In genomic region chr21:25760061-25760460, GRCh38 we compare ENCODE assay signal across 17 cellular contexts. TPM values are rescaled to one million over a fixed set of nuclear protein-coding genes. Genes with fewer than 3 reads are reported as not detected.
A peak's percentile ranks its signal among the peaks of the same experiment; 100 is the strongest.
DNase-seq lines count a peak whose midpoint lies in the region; ATAC-seq and TF ChIP-seq lines count a peak whose summit lies in the region.
"Had no signal": no experiment of that assay in that cellular context is flagged by ENCODE, and none has a peak within 500 bp of the region (broad histone marks: within the 10 kb centered on the region; RNA-seq: fewer than 3 reads in every experiment).

No MANE protein-coding gene starts in this region.

- H3K27me3 ChIP-seq in thymus (ENCODE audit: control insufficient read depth, insufficient read depth) = no peaks in the 10 kb centered on the region
- H3K27me3 ChIP-seq: BLaER1 had no signal

- peaks cover 54% of the 10 kb centered on the region for H3K36me3 Mint-ChIP-seq in activated CD4-positive, alpha-beta T cell treated with anti-CD3 and anti-CD28 coated beads for 36 hours (ENCODE audit: low read depth)
- H3K36me3 Mint-ChIP-seq in activated CD4-positive, alpha-beta T cell treated with anti-CD3 and anti-CD28 coated beads, Interleukin-2, amount 10 ng/mL, durations not matched to agents 7 days and 5 days (ENCODE audit: low read depth) = peaks cover 54% of the 10 kb centered on the region
- peaks cover 44% of the 10 kb centered on the region for H3K36me3 Mint-ChIP-seq in activated naive CD4-positive, alpha-beta T cell treated with anti-CD3 and anti-CD28 coated beads for 36 hours (ENCODE audit: low read depth)
- H3K36me3 Mint-ChIP-seq in natural killer cell treated with Interleukin-12 subunit alpha and Interleukin-12 subunit beta and Interleukin-15 and Interleukin-18, amount 100 ng/mL, for 72 hours = peaks cover 23% of the 10 kb centered on the region
- no peaks in the 10 kb centered on the region for H3K36me3 Mint-ChIP-seq in natural killer cell

- H3K4me3 Mint-ChIP-seq in activated CD4-positive, alpha-beta T cell treated with anti-CD3 and anti-CD28 coated beads for 36 hours = no peak overlapping the region
- no peak overlapping the region for H3K4me3 Mint-ChIP-seq in activated CD4-positive, alpha-beta T cell treated with anti-CD3 and anti-CD28 coated beads, Interleukin-2, amount 10 ng/mL, durations not matched to agents 7 days and 5 days
- H3K4me3 Mint-ChIP-seq in activated naive CD4-positive, alpha-beta T cell treated with anti-CD3 and anti-CD28 coated beads for 36 hours = no peak overlapping the region
- peak overlapping the region; percentile 31 for H3K4me3 Mint-ChIP-seq in natural killer cell treated with Interleukin-12 subunit alpha and Interleukin-12 subunit beta and Interleukin-15 and Interleukin-18, amount 100 ng/mL, for 72 hours
- H3K4me3 Mint-ChIP-seq in natural killer cell = no peak overlapping the region
- H3K4me3 Mint-ChIP-seq: CD8-positive, alpha-beta memory T cell; H9 had no signal

- no peaks in the 10 kb centered on the region for H3K9me3 Mint-ChIP-seq in activated CD4-positive, alpha-beta T cell treated with anti-CD3 and anti-CD28 coated beads for 36 hours (ENCODE audit: low read depth)
- H3K9me3 Mint-ChIP-seq in activated CD4-positive, alpha-beta T cell treated with anti-CD3 and anti-CD28 coated beads, Interleukin-2, amount 10 ng/mL, durations not matched to agents 7 days and 5 days = no peaks in the 10 kb centered on the region
- H3K9me3 Mint-ChIP-seq in activated naive CD4-positive, alpha-beta T cell treated with anti-CD3 and anti-CD28 coated beads for 36 hours = no peaks in the 10 kb centered on the region
- no peaks in the 10 kb centered on the region for H3K9me3 Mint-ChIP-seq in natural killer cell treated with Interleukin-12 subunit alpha and Interleukin-12 subunit beta and Interleukin-15 and Interleukin-18, amount 100 ng/mL, for 72 hours
- no peaks in the 10 kb centered on the region for H3K9me3 Mint-ChIP-seq in natural killer cell
- H3K9me3 Mint-ChIP-seq: CD8-positive, alpha-beta memory T cell; H9 had no signal

- POLR2A ChIA-PET in activated CD4-positive, alpha-beta T cell treated with anti-CD3 and anti-CD28 coated beads for 36 hours (lab: Charles Lee) = no interaction called here
- POLR2A ChIA-PET in activated CD4-positive, alpha-beta T cell treated with anti-CD3 and anti-CD28 coated beads, Interleukin-2, amount 10 ng/mL, durations not matched to agents 7 days and 5 days (lab: Charles Lee) = interaction anchor here (0.6 kb wide), 1 partner anchor 26 kb away, joined by 3 read pairs; the partner anchor contains the start of genes ATP5PF and GABPA

- no peak overlapping the region for H3K4me3 ChIP-seq in thymus (ENCODE audit: low read length)
- H3K4me3 ChIP-seq: BLaER1 had no signal

- no peaks in the 10 kb centered on the region for H3K9me3 ChIP-seq in thymus (ENCODE audit: control insufficient read depth)
- H3K9me3 ChIP-seq: BLaER1, Caco-2 had no signal

- DNase-seq in activated CD4-positive, alpha-beta T cell treated with anti-CD3 and anti-CD28 coated beads for 36 hours = no peak
- DNase-seq in activated CD4-positive, alpha-beta T cell treated with anti-CD3 and anti-CD28 coated beads, Interleukin-2, amount 10 ng/mL, durations not matched to agents 7 days and 5 days = no peak
- DNase-seq in activated naive CD4-positive, alpha-beta T cell treated with anti-CD3 and anti-CD28 coated beads for 36 hours = no peak
- DNase-seq in activated naive CD4-positive, alpha-beta T cell treated with anti-CD3 and anti-CD28 coated beads, Interleukin-2, amount 50 U/mL, for 16 hours = no peak
- DNase-seq in natural killer cell treated with Interleukin-12 subunit alpha and Interleukin-12 subunit beta and Interleukin-15 and Interleukin-18, amount 100 ng/mL, for 72 hours (ENCODE audit: low spot score) = no peak
- no peak for DNase-seq in natural killer cell
- DNase-seq in left ventricle myocardium superior = no peak
- DNase-seq: 8988T; AML-193; Caco-2; CD8-positive, alpha-beta memory T cell; DND-41; GDM1; GOT3; H9 had no signal

- CTCF ChIA-PET in activated CD4-positive, alpha-beta T cell treated with anti-CD3 and anti-CD28 coated beads for 36 hours (lab: Charles Lee) = interaction anchor here (0.8 to 1.2 kb wide), 4 partner anchors 8 to 498 kb away, joined by 3 to 4 read pairs (median 4); no protein-coding TSS in a partner anchor
- CTCF ChIA-PET in activated CD4-positive, alpha-beta T cell treated with anti-CD3 and anti-CD28 coated beads, Interleukin-2, amount 10 ng/mL, durations not matched to agents 7 days and 5 days (lab: Charles Lee) = interaction anchor here (0.7 to 0.9 kb wide), 2 partner anchors 41 to 411 kb away, joined by 4 read pairs; partner anchors contain the start of gene APP
- CTCF ChIA-PET in activated naive CD4-positive, alpha-beta T cell treated with anti-CD3 and anti-CD28 coated beads for 36 hours (lab: Charles Lee) = interaction anchor here (1.7 kb wide), 1 partner anchor 41 kb away, joined by 6 read pairs; no protein-coding TSS in a partner anchor

- H3K4me1 ChIP-seq in thymus (ENCODE audit: control insufficient read depth, insufficient read depth, low read length) = no peaks in the 10 kb centered on the region
- H3K4me1 ChIP-seq: BLaER1, Caco-2 had no signal

- H3K4me1 Mint-ChIP-seq in activated CD4-positive, alpha-beta T cell treated with anti-CD3 and anti-CD28 coated beads for 36 hours = peaks cover 26% of the 10 kb centered on the region
- H3K4me1 Mint-ChIP-seq in activated CD4-positive, alpha-beta T cell treated with anti-CD3 and anti-CD28 coated beads, Interleukin-2, amount 10 ng/mL, durations not matched to agents 7 days and 5 days = peaks cover 40% of the 10 kb centered on the region
- peaks cover 21% of the 10 kb centered on the region for H3K4me1 Mint-ChIP-seq in activated naive CD4-positive, alpha-beta T cell treated with anti-CD3 and anti-CD28 coated beads for 36 hours (ENCODE audit: low read depth)
- H3K4me1 Mint-ChIP-seq in natural killer cell treated with Interleukin-12 subunit alpha and Interleukin-12 subunit beta and Interleukin-15 and Interleukin-18, amount 100 ng/mL, for 72 hours (ENCODE audit: low read depth in 2 of 2) = peaks cover 33 to 42% of the 10 kb centered on the region in 2 donors
- peaks cover 19 to 35% of the 10 kb centered on the region in 2 donors for H3K4me1 Mint-ChIP-seq in natural killer cell
- H3K4me1 Mint-ChIP-seq: H9 had no signal

- H3K27ac ChIP-seq in thymus (ENCODE audit: low read depth) = peak overlapping the region; percentile 8
- H3K27ac ChIP-seq: BLaER1 had no signal

- peak; percentile 23 for ATAC-seq in activated CD4-positive, alpha-beta T cell treated with anti-CD3 and anti-CD28 coated beads for 36 hours
- peak; percentile 54 to 84 for ATAC-seq in natural killer cell treated with Interleukin-12 subunit alpha and Interleukin-12 subunit beta and Interleukin-15 and Interleukin-18, amount 100 ng/mL, for 72 hours
- ATAC-seq in natural killer cell = no peak
- ATAC-seq in left ventricle myocardium superior = no peak

- no peaks in the 10 kb centered on the region for H3K27me3 Mint-ChIP-seq in activated CD4-positive, alpha-beta T cell treated with anti-CD3 and anti-CD28 coated beads for 36 hours
- H3K27me3 Mint-ChIP-seq in activated CD4-positive, alpha-beta T cell treated with anti-CD3 and anti-CD28 coated beads, Interleukin-2, amount 10 ng/mL, durations not matched to agents 7 days and 5 days = no peaks in the 10 kb centered on the region
- H3K27me3 Mint-ChIP-seq in activated naive CD4-positive, alpha-beta T cell treated with anti-CD3 and anti-CD28 coated beads for 36 hours (ENCODE audit: low read depth) = no peaks in the 10 kb centered on the region
- H3K27me3 Mint-ChIP-seq in natural killer cell treated with Interleukin-12 subunit alpha and Interleukin-12 subunit beta and Interleukin-15 and Interleukin-18, amount 100 ng/mL, for 72 hours = no peaks in the 10 kb centered on the region
- H3K27me3 Mint-ChIP-seq in natural killer cell (ENCODE audit: low read depth in 2 of 2) = no peaks in the 10 kb centered on the region
- H3K27me3 Mint-ChIP-seq: CD8-positive, alpha-beta memory T cell had no signal

- H3K27ac Mint-ChIP-seq in activated CD4-positive, alpha-beta T cell treated with anti-CD3 and anti-CD28 coated beads for 36 hours = peak overlapping the region; percentile 63
- no peak overlapping the region for H3K27ac Mint-ChIP-seq in activated CD4-positive, alpha-beta T cell treated with anti-CD3 and anti-CD28 coated beads, Interleukin-2, amount 10 ng/mL, durations not matched to agents 7 days and 5 days
- H3K27ac Mint-ChIP-seq in activated naive CD4-positive, alpha-beta T cell treated with anti-CD3 and anti-CD28 coated beads for 36 hours = peak overlapping the region; percentile 36
- peak overlapping the region; percentile 61 to 89 for H3K27ac Mint-ChIP-seq in natural killer cell treated with Interleukin-12 subunit alpha and Interleukin-12 subunit beta and Interleukin-15 and Interleukin-18, amount 100 ng/mL, for 72 hours
- H3K27ac Mint-ChIP-seq in natural killer cell = no peak overlapping the region

- H3K36me3 ChIP-seq in thymus (ENCODE audit: control insufficient read depth, insufficient read depth) = peaks cover 31% of the 10 kb centered on the region

- TF ChIP-seq CTCF in natural killer cell (IDR thresholded peaks at IDR 0.05) = no peak

- WGBS in thymus = 98% methylated on average over 3 of the region's 3 CpGs

- intact Hi-C loops in activated CD4-positive, alpha-beta T cell treated with anti-CD3 and anti-CD28 coated beads for 36 hours (cut with DNase I, micrococcal nuclease) = no loop called here
- intact Hi-C loops in activated naive CD4-positive, alpha-beta T cell treated with anti-CD3 and anti-CD28 coated beads for 36 hours (cut with micrococcal nuclease) = no loop called here
- intact Hi-C loops in natural killer cell (cut with micrococcal nuclease) (no loop called here), left ventricle myocardium superior (cut with micrococcal nuclease) (no loop called here)

RNA-seq across cellular contexts. Expression of gene GABPA, which starts 25.3 kb away (rescaled TPM):
- total RNA-seq in activated CD4-positive, alpha-beta T cell treated with anti-CD3 and anti-CD28 coated beads for 36 hours = 10 to 100 TPM; 18.7 to 25.3 TPM
- total RNA-seq in activated CD4-positive, alpha-beta T cell treated with anti-CD3 and anti-CD28 coated beads, Interleukin-2, amount 10 ng/mL, durations not matched to agents 7 days and 5 days = 10 to 100 TPM; 26.9 TPM
- total RNA-seq in activated naive CD4-positive, alpha-beta T cell treated with anti-CD3 and anti-CD28 coated beads for 36 hours = 10 to 100 TPM; 18.5 to 21.2 TPM
- 10 to 100 TPM; 23.5 to 23.6 TPM for total RNA-seq in natural killer cell treated with Interleukin-12 subunit alpha and Interleukin-12 subunit beta and Interleukin-15 and Interleukin-18, amount 100 ng/mL, for 72 hours
- total RNA-seq in natural killer cell (10 to 100 TPM; 25.2 to 29.3 (median 27.7) TPM), left ventricle myocardium superior (19.3 TPM)
- polyA plus RNA-seq in thymus = 22.3 TPM

RNA-seq across cellular contexts. Expression of gene ATP5PF, which starts 25.4 kb away (rescaled TPM):
- total RNA-seq in activated CD4-positive, alpha-beta T cell treated with anti-CD3 and anti-CD28 coated beads for 36 hours = 100 to 1,000 TPM; 154 to 165 TPM
- total RNA-seq in activated CD4-positive, alpha-beta T cell treated with anti-CD3 and anti-CD28 coated beads, Interleukin-2, amount 10 ng/mL, durations not matched to agents 7 days and 5 days = 100 to 1,000 TPM; 134 to 143 TPM
- total RNA-seq in activated naive CD4-positive, alpha-beta T cell treated with anti-CD3 and anti-CD28 coated beads for 36 hours = 100 to 1,000 TPM; 124 to 132 TPM
- 100 to 1,000 TPM in 1 of 2 donors, 10 to 100 TPM in 1; 52.1 to 124 TPM for total RNA-seq in natural killer cell treated with Interleukin-12 subunit alpha and Interleukin-12 subunit beta and Interleukin-15 and Interleukin-18, amount 100 ng/mL, for 72 hours
- total RNA-seq in natural killer cell (10 to 100 TPM; 36.2 to 41.6 (median 36.4) TPM), left ventricle myocardium superior (962 TPM)
- 337 TPM for polyA plus RNA-seq in thymus

Comparison
In these comparisons a context has a peak if more than half of its experiments do, and no peak if none do; other contexts are left out.
1. ATAC-seq: peak in activated CD4-positive, alpha-beta T cell treated with anti-CD3 and anti-CD28 coated beads for 36 hours (single experiment) and natural killer cell treated with Interleukin-12 subunit alpha and Interleukin-12 subunit beta and Interleukin-15 and Interleukin-18, amount 100 ng/mL, for 72 hours (2 of 2); none in natural killer cell (0 of 3) and left ventricle myocardium superior (single experiment).
2. H3K27ac Mint-ChIP-seq: peak in activated CD4-positive, alpha-beta T cell treated with anti-CD3 and anti-CD28 coated beads for 36 hours (single experiment), activated naive CD4-positive, alpha-beta T cell treated with anti-CD3 and anti-CD28 coated beads for 36 hours (single experiment) and natural killer cell treated with Interleukin-12 subunit alpha and Interleukin-12 subunit beta and Interleukin-15 and Interleukin-18, amount 100 ng/mL, for 72 hours (2 of 2); none in activated CD4-positive, alpha-beta T cell treated with anti-CD3 and anti-CD28 coated beads, Interleukin-2, amount 10 ng/mL, durations not matched to agents 7 days and 5 days (single experiment) and natural killer cell (0 of 2).